Comparison of ENCODE assay signal across 17 cellular contexts in genomic region chr5:52875827-52876226, GRCh38.
DNase-seq lines count a peak whose midpoint lies in the region; ATAC-seq, FAIRE-seq and TF ChIP-seq lines count a peak whose summit lies in the region.
"Had no signal": no experiment of that assay in that cellular context is flagged by ENCODE, and none has a peak within 500 bp of the region (broad histone marks: within the 10 kb centered on the region; RNA-seq: fewer than 3 reads in every experiment).

No MANE protein-coding gene starts in this region.

- no peaks in the 10 kb centered on the region for H3K9me3 Mint-ChIP-seq in stimulated activated naive B cell treated with anti-CD40 and anti-IgM and Interleukin-4, amounts not matched to agents 10 μg/mL and 1 μg/mL and 100 μg/mL, for 72 hours
- H3K9me3 Mint-ChIP-seq: IgD-negative memory B cell had no signal

- H3K27me3 ChIP-seq in brain microvascular endothelial cell (replicated peaks) (no peaks in the 10 kb centered on the region), right atrium auricular region (no peaks in the 10 kb centered on the region), rectal smooth muscle tissue (ENCODE audit: control insufficient read depth, insufficient read depth, low read length) (no peaks in the 10 kb centered on the region), foreskin keratinocyte (no peaks in the 10 kb centered on the region), esophagus squamous epithelium (no peaks in the 10 kb centered on the region)

- peaks cover 28 to 31% of the 10 kb centered on the region in 2 donors for H3K27me3 Mint-ChIP-seq in stimulated activated naive B cell treated with anti-CD40 and anti-IgM and Interleukin-4, amounts not matched to agents 10 μg/mL and 1 μg/mL and 100 μg/mL, for 72 hours

- H3K27ac ChIP-seq in brain microvascular endothelial cell (peak overlapping the region; percentile 75), right atrium auricular region (peak overlapping the region; percentile 32 to 58), rectal smooth muscle tissue (ENCODE audit: low read depth, low read length) (peak overlapping the region; percentile 17), foreskin keratinocyte (no peak overlapping the region), esophagus squamous epithelium (peak overlapping the region in 1 of 4 donors; percentile 22)

- no peak overlapping the region for H3K9ac ChIP-seq in rectal smooth muscle tissue (ENCODE audit: low read length)

- in situ Hi-C loops in brain microvascular endothelial cell (cut with HindIII; ENCODE audit: low pct_ligation_motif_present, low sequenced_read_pairs) = no loop called here

- H3K9me3 ChIP-seq in right atrium auricular region (no peaks in the 10 kb centered on the region), esophagus squamous epithelium (no peaks in the 10 kb centered on the region)
- H3K9me3 ChIP-seq: Caco-2, HAP-1 had no signal

- no peak overlapping the region for H3K4me3 ChIP-seq in brain microvascular endothelial cell (ENCODE audit: low read depth, low read length)
- no peak overlapping the region for H3K4me3 ChIP-seq in right atrium auricular region
- no peak overlapping the region for H3K4me3 ChIP-seq in rectal smooth muscle tissue (ENCODE audit: low read length)
- H3K4me3 ChIP-seq in esophagus squamous epithelium = no peak overlapping the region
- H3K4me3 ChIP-seq: HAP-1 had no signal

- H3K36me3 Mint-ChIP-seq in stimulated activated naive B cell treated with anti-CD40 and anti-IgM and Interleukin-4, amounts not matched to agents 10 μg/mL and 1 μg/mL and 100 μg/mL, for 72 hours = no peaks in the 10 kb centered on the region
- H3K36me3 Mint-ChIP-seq: IgD-negative memory B cell had no signal

- FAIRE-seq in HTR-8/SVneo (lab: Jason Lieb, UNC) = peak; percentile 69
- FAIRE-seq: GM18507 had no signal

- H3K36me3 ChIP-seq in brain microvascular endothelial cell (replicated peaks) = no peaks in the 10 kb centered on the region
- no peaks in the 10 kb centered on the region for H3K36me3 ChIP-seq in right atrium auricular region
- H3K36me3 ChIP-seq in rectal smooth muscle tissue (ENCODE audit: control insufficient read depth, insufficient read depth, low read length) = peaks cover 8% of the 10 kb centered on the region
- H3K36me3 ChIP-seq in esophagus squamous epithelium = no peaks in the 10 kb centered on the region
- H3K36me3 ChIP-seq: HAP-1 had no signal

- no peaks in the 10 kb centered on the region for H3K4me1 Mint-ChIP-seq in stimulated activated naive B cell treated with anti-CD40 and anti-IgM and Interleukin-4, amounts not matched to agents 10 μg/mL and 1 μg/mL and 100 μg/mL, for 72 hours
- H3K4me1 Mint-ChIP-seq: IgD-negative memory B cell had no signal

- no peak for TF ChIP-seq POLR2A in esophagus squamous epithelium (IDR thresholded peaks at IDR 0.05)

- H3K4me1 ChIP-seq in right atrium auricular region = peaks cover 0 to 9% of the 10 kb centered on the region in 2 donors
- peaks cover 4% of the 10 kb centered on the region for H3K4me1 ChIP-seq in rectal smooth muscle tissue (ENCODE audit: control insufficient read depth, insufficient read depth, low read length)
- peaks cover 1% of the 10 kb centered on the region for H3K4me1 ChIP-seq in foreskin keratinocyte
- peaks cover 0 to under 1% (median 0%) of the 10 kb centered on the region in 3 donors for H3K4me1 ChIP-seq in esophagus squamous epithelium
- H3K4me1 ChIP-seq: HAP-1 had no signal

- ATAC-seq in foreskin keratinocyte (no peak), GM19455 (IDR thresholded peaks at IDR 0.05; ENCODE audit: unreplicated experiment) (no peak)
- no peak for ATAC-seq in stimulated activated naive B cell treated with anti-CD40 and anti-IgM and Interleukin-4, amounts not matched to agents 10 μg/mL and 1 μg/mL and 100 μg/mL, for 72 hours (replicated peaks)
- ATAC-seq: PC-3 had no signal

- H3K4me3 Mint-ChIP-seq in stimulated activated naive B cell treated with anti-CD40 and anti-IgM and Interleukin-4, amounts not matched to agents 10 μg/mL and 1 μg/mL and 100 μg/mL, for 72 hours = no peak overlapping the region
- H3K4me3 Mint-ChIP-seq: IgD-negative memory B cell had no signal

- intact Hi-C loops in esophagus squamous epithelium (cut with DNase I) = no loop called here

- DNase-seq in HTR-8/SVneo (ENCODE audit: insufficient read length, low spot score) (no peak), brain microvascular endothelial cell (no peak), right atrium auricular region (ENCODE audit: low spot score) (no peak), foreskin keratinocyte (no peak), esophagus squamous epithelium (lab: John Stamatoyannopoulos, UW) (no peak)
- DNase-seq in stimulated activated naive B cell treated with anti-CD40 and anti-IgM and Interleukin-4, amounts not matched to agents 10 μg/mL and 1 μg/mL and 100 μg/mL, for 72 hours = no peak
- DNase-seq: AML-193, Caco-2, NCI-H1694 treated with DMSO at 0.1 percent for 48 hours, NCI-H446, NCI-H748 treated with DMSO at 0.1 percent for 48 hours, PC-3 had no signal

- TF ChIP-seq CTCF in brain microvascular endothelial cell (IDR thresholded peaks at IDR 0.05; ENCODE audit: low read depth, low read length, missing control alignments) (no peak), right atrium auricular region (IDR thresholded peaks at IDR 0.05) (no peak), foreskin keratinocyte (conservative IDR thresholded peaks at IDR 0.05) (no peak), esophagus squamous epithelium (IDR thresholded peaks at IDR 0.05) (no peak)

- no peak overlapping the region for H3K27ac Mint-ChIP-seq in stimulated activated naive B cell treated with anti-CD40 and anti-IgM and Interleukin-4, amounts not matched to agents 10 μg/mL and 1 μg/mL and 100 μg/mL, for 72 hours
- H3K27ac Mint-ChIP-seq: IgD-negative memory B cell had no signal

- WGBS in esophagus squamous epithelium, 2 donors = 45 to 59% methylated on average over 3 of the region's 3 CpGs
